Comparison of ENCODE assay signal across 1 cellular context in genomic region chr7:78130443-78131200, GRCh38.
TF ChIP-seq lines count a peak whose summit lies in the region.

No MANE protein-coding gene starts in this region.

TF ChIP-seq in GM23338, 12 proteins besides CTCF, POLR2A, EP300 and RAD21 (continued from another document):
- no peak for TF ChIP-seq ZNF462 (CRISPR knock-in tag; IDR thresholded peaks at IDR 0.05)
- no peak for TF ChIP-seq EZH2phosphoT487 (IDR thresholded peaks at IDR 0.05; ENCODE audit: unreplicated experiment)
- no peak for TF ChIP-seq ETS1 (IDR thresholded peaks at IDR 0.05)
- no peak for TF ChIP-seq EZH2 (IDR thresholded peaks at IDR 0.05; ENCODE audit: low read depth, unreplicated experiment)
- TF ChIP-seq CREB1 (CRISPR knock-in tag; IDR thresholded peaks at IDR 0.05; ENCODE audit: low read depth): no peak
- no peak for TF ChIP-seq ZNF331 (CRISPR knock-in tag; IDR thresholded peaks at IDR 0.05; ENCODE audit: low read depth)
- no peak for TF ChIP-seq STAT1 (IDR thresholded peaks at IDR 0.05; ENCODE audit: unreplicated experiment)
- TF ChIP-seq REST (IDR thresholded peaks at IDR 0.05; ENCODE audit: unreplicated experiment): no peak
TF ChIP-seq in GM23338: peak in this region for 0.
